Comparison of ENCODE assay signal across 24 cellular contexts in the genomic region with DNA sequence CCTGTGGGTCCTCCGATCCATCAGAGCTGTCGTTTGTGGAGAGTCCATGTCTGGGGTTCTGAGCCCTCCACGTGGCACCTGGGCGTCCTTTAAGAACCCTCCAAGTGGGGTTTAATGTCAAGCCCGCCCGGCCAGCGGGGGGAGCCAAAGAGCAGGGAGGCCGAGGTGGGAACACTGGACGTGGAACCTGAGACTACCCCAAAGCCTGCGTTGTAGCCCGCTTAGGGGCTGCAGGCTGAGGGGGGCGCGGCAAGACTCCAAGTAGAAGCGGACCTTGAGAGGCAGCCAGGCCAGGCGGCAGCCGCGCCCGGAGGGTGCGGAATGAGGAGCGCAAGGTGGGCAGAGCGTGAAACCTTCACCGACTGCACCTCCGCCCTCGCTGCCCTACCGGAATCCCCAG.
DNase-seq lines count a peak whose midpoint lies in the region; ATAC-seq and TF ChIP-seq lines count a peak whose summit lies in the region.
"Had no signal": no experiment of that assay in that cellular context is flagged by ENCODE, and none has a peak within 500 bp of the region (broad histone marks: within the 10 kb centered on the region; RNA-seq: fewer than 3 reads in every experiment).

No MANE protein-coding gene starts in this region.

- CTCF ChIA-PET in activated CD8-positive, alpha-beta memory T cell treated with anti-CD3 and anti-CD28 coated beads, Interleukin-2, amount 10 ng/mL, durations not matched to agents 7 days and 5 days (lab: Charles Lee), result no interaction called here

- H3K4me3 ChIP-seq in endodermal cell (ENCODE audit: low read length), result no peak overlapping the region
- H3K4me3 ChIP-seq: body of pancreas, heart right ventricle had no signal

- no peak overlapping the region for H3K27ac ChIP-seq in endodermal cell (ENCODE audit: low read depth, low read length)
- H3K27ac ChIP-seq: body of pancreas, heart right ventricle had no signal

- H3K27me3 Mint-ChIP-seq in activated CD8-positive, alpha-beta memory T cell treated with anti-CD3 and anti-CD28 coated beads, Interleukin-2, amount 10 ng/mL, durations not matched to agents 7 days and 5 days, result no peaks in the 10 kb centered on the region
- H3K27me3 Mint-ChIP-seq in endodermal cell (ENCODE audit: insufficient read depth), result no peaks in the 10 kb centered on the region
- H3K27me3 Mint-ChIP-seq: dendritic cell treated with granulocyte-macrophage colony-stimulating factor and Interleukin-4, amounts not matched to agents 40 ng/mL and 50 ng/mL, for 4 days had no signal

- TF ChIP-seq CTCF in LNCAP (IDR thresholded peaks at IDR 0.05) (peak; percentile 28; the same call in 1 of the 2 replicates), endodermal cell (conservative IDR thresholded peaks at IDR 0.05) (peak; percentile 52)

- H3K9me3 ChIP-seq in endodermal cell (ENCODE audit: control insufficient read depth, low read length), result no peaks in the 10 kb centered on the region
- H3K9me3 ChIP-seq: body of pancreas, heart right ventricle had no signal

- no peak for ATAC-seq in activated CD8-positive, alpha-beta memory T cell treated with anti-CD3 and anti-CD28 coated beads, Interleukin-2, amount 10 ng/mL, durations not matched to agents 7 days and 5 days
- ATAC-seq: body of pancreas; esophagus mucosa; heart right ventricle; sciatic nerve; stimulated activated naive B cell treated with anti-CD40 and anti-IgM and Interleukin-4, amounts not matched to agents 10 μg/mL and 1 μg/mL and 100 μg/mL, for 72 hours; T-helper 17 cell had no signal

- WGBS in endodermal cell (ENCODE audit: insufficient coverage in 1 of 2, insufficient read length in 1 of 2), 2 experiments, result 92 to 94% methylated on average over 15 to 25 of the region's 25 CpGs

- H3K4me1 ChIP-seq in endodermal cell (ENCODE audit: control insufficient read depth, insufficient read depth, low read length), result no peaks in the 10 kb centered on the region
- H3K4me1 ChIP-seq: body of pancreas, heart right ventricle had no signal

- no peaks in the 10 kb centered on the region for H3K9me3 Mint-ChIP-seq in activated CD8-positive, alpha-beta memory T cell treated with anti-CD3 and anti-CD28 coated beads, Interleukin-2, amount 10 ng/mL, durations not matched to agents 7 days and 5 days (ENCODE audit: low read depth)
- peaks cover 4% of the 10 kb centered on the region for H3K9me3 Mint-ChIP-seq in endodermal cell

- H3K4me3 Mint-ChIP-seq in activated CD8-positive, alpha-beta memory T cell treated with anti-CD3 and anti-CD28 coated beads, Interleukin-2, amount 10 ng/mL, durations not matched to agents 7 days and 5 days, result no peak overlapping the region
- no peak overlapping the region for H3K4me3 Mint-ChIP-seq in endodermal cell
- H3K4me3 Mint-ChIP-seq: dendritic cell treated with granulocyte-macrophage colony-stimulating factor and Interleukin-4, amounts not matched to agents 40 ng/mL and 50 ng/mL, for 4 days; stimulated activated naive B cell treated with anti-CD40 and anti-IgM and Interleukin-4, amounts not matched to agents 10 μg/mL and 1 μg/mL and 100 μg/mL, for 72 hours; T-helper 17 cell had no signal

- no peaks in the 10 kb centered on the region for H3K36me3 Mint-ChIP-seq in activated CD8-positive, alpha-beta memory T cell treated with anti-CD3 and anti-CD28 coated beads, Interleukin-2, amount 10 ng/mL, durations not matched to agents 7 days and 5 days
- no peaks in the 10 kb centered on the region for H3K36me3 Mint-ChIP-seq in endodermal cell (ENCODE audit: low read depth)
- H3K36me3 Mint-ChIP-seq: stimulated activated naive B cell treated with anti-CD40 and anti-IgM and Interleukin-4, amounts not matched to agents 10 μg/mL and 1 μg/mL and 100 μg/mL, for 72 hours had no signal

- DNase-seq in activated CD8-positive, alpha-beta memory T cell treated with anti-CD3 and anti-CD28 coated beads, Interleukin-2, amount 50 U/mL, for 48 hours, result peak; percentile 60
- no peak for DNase-seq in activated CD8-positive, alpha-beta memory T cell treated with anti-CD3 and anti-CD28 coated beads, Interleukin-2, amount 10 ng/mL, durations not matched to agents 7 days and 5 days
- DNase-seq in endodermal cell, result peak; percentile 69
- peak; percentile 17 to 28 for DNase-seq in stimulated activated CD4-positive, alpha-beta T cell treated with anti-CD3 and anti-CD28 coated beads, Interleukin-2, amount 100 ng/mL, for 24 hours
- no peak for DNase-seq in NCI-H526 (lab: John Stamatoyannopoulos, UW)
- DNase-seq in HPDE6-E6E7 (ENCODE audit: extremely low spot score), result no peak
- DNase-seq in NOMO-1 treated with dmso at 0.1 percent for 144 hours (lab: John Stamatoyannopoulos, UW; ENCODE audit: unreplicated experiment), result no peak
- DNase-seq: activated CD4-positive, alpha-beta T cell treated with anti-CD3 and anti-CD28 coated beads, Interleukin-2, amount 50 U/mL, for 1 hour; activated gamma-delta T cell; COR-L47; GDM1; heart right ventricle; kidney glomerular epithelial cell; NCI-H1105 treated with DMSO at 0.1 percent for 48 hours; NK-92 treated with Interleukin-12 subunit alpha and Interleukin-12 subunit beta, amount 100 ng/mL, for 24 hours; occipital lobe; Right ventricle myocardium superior; stimulated activated naive B cell treated with anti-CD40 and anti-IgM and Interleukin-4, amounts not matched to agents 10 μg/mL and 1 μg/mL and 100 μg/mL, for 72 hours; T-helper 17 cell had no signal

- no peaks in the 10 kb centered on the region for H3K4me1 Mint-ChIP-seq in activated CD8-positive, alpha-beta memory T cell treated with anti-CD3 and anti-CD28 coated beads, Interleukin-2, amount 10 ng/mL, durations not matched to agents 7 days and 5 days
- no peaks in the 10 kb centered on the region for H3K4me1 Mint-ChIP-seq in endodermal cell
- H3K4me1 Mint-ChIP-seq: T-helper 17 cell had no signal

- no peaks in the 10 kb centered on the region for H3K27me3 ChIP-seq in endodermal cell (ENCODE audit: control insufficient read depth, insufficient read depth, low read length, poor library complexity, severe bottlenecking)
- H3K27me3 ChIP-seq: body of pancreas had no signal

- no peak overlapping the region for H3K27ac Mint-ChIP-seq in activated CD8-positive, alpha-beta memory T cell treated with anti-CD3 and anti-CD28 coated beads, Interleukin-2, amount 10 ng/mL, durations not matched to agents 7 days and 5 days
- no peak overlapping the region for H3K27ac Mint-ChIP-seq in endodermal cell
- H3K27ac Mint-ChIP-seq: dendritic cell treated with granulocyte-macrophage colony-stimulating factor and Interleukin-4, amounts not matched to agents 40 ng/mL and 50 ng/mL, for 4 days; stimulated activated naive B cell treated with anti-CD40 and anti-IgM and Interleukin-4, amounts not matched to agents 10 μg/mL and 1 μg/mL and 100 μg/mL, for 72 hours; T-helper 17 cell had no signal

- no peaks in the 10 kb centered on the region for H3K36me3 ChIP-seq in endodermal cell (ENCODE audit: control insufficient read depth, insufficient read depth, low read length)
- H3K36me3 ChIP-seq: heart right ventricle had no signal

- H3K9ac ChIP-seq in endodermal cell (ENCODE audit: extremely low read depth, low read length, poor library complexity, severe bottlenecking), result no peak overlapping the region

Comparison
In these comparisons a context has a peak if more than half of its experiments do, and no peak if none do; other contexts are left out.
1. DNase-seq: peak in activated CD8-positive, alpha-beta memory T cell treated with anti-CD3 and anti-CD28 coated beads, Interleukin-2, amount 50 U/mL, for 48 hours (single experiment), endodermal cell (single experiment) and stimulated activated CD4-positive, alpha-beta T cell treated with anti-CD3 and anti-CD28 coated beads, Interleukin-2, amount 100 ng/mL, for 24 hours (2 of 2); none in activated CD8-positive, alpha-beta memory T cell treated with anti-CD3 and anti-CD28 coated beads, Interleukin-2, amount 10 ng/mL, durations not matched to agents 7 days and 5 days (single experiment), NCI-H526 (0 of 2), HPDE6-E6E7 (single experiment) and NOMO-1 treated with dmso at 0.1 percent for 144 hours (single experiment).